ENCODE assay signal across 1 cellular context in genomic region chr7:102836206-102836938, GRCh38.
TF ChIP-seq lines count a peak whose summit lies in the region.

No MANE protein-coding gene starts in this region.

TF ChIP-seq in SK-N-SH, 30 proteins besides CTCF, POLR2A, EP300 and RAD21 (continued from another document):
- TF ChIP-seq MAX (IDR thresholded peaks at IDR 0.05; ENCODE audit: low read depth) (peak; percentile 76), REST (IDR thresholded peaks at IDR 0.05; ENCODE audit: low read depth, low read length) (peak; percentile 63; the same call in 1 of the 2 replicates), RCOR1 (IDR thresholded peaks at IDR 0.05; ENCODE audit: low read length) (no peak), TCF12 (IDR thresholded peaks at IDR 0.05) (peak; percentile 99), NFIC (IDR thresholded peaks at IDR 0.05; ENCODE audit: borderline replicate concordance) (peak; percentile 100), MEF2A (IDR thresholded peaks at IDR 0.05; ENCODE audit: borderline replicate concordance, low read depth) (peak; percentile 86), PBX3 (IDR thresholded peaks at IDR 0.05) (peak; percentile 99), FOXJ3 (CRISPR knock-in tag; IDR thresholded peaks at IDR 0.05) (no peak), FOXM1 (IDR thresholded peaks at IDR 0.05; ENCODE audit: low read depth) (peak; percentile 93), POLR2AphosphoS5 (IDR thresholded peaks at IDR 0.05; ENCODE audit: low read depth, low read length) (peak; percentile 91; the same call in 1 of the 2 replicates), EZH2phosphoT487 (IDR thresholded peaks at IDR 0.05; ENCODE audit: borderline replicate concordance, low read depth) (no peak), FOSL2 (IDR thresholded peaks at IDR 0.05; ENCODE audit: borderline replicate concordance, low read depth) (peak; percentile 99), IRF3 (IDR thresholded peaks at IDR 0.05; ENCODE audit: low read depth, low read length) (no peak)
